ENCODE assay signal across 1 cellular context in genomic region chr13:111850976-111851375, GRCh38.
TF ChIP-seq lines count a peak whose summit lies in the region.

No MANE protein-coding gene starts in this region.

TF ChIP-seq in GM23338, 12 proteins besides CTCF, POLR2A, EP300 and RAD21 (continued from another document):
- no peak for TF ChIP-seq ZNF462 (CRISPR knock-in tag; IDR thresholded peaks at IDR 0.05)
- TF ChIP-seq REST (IDR thresholded peaks at IDR 0.05; ENCODE audit: unreplicated experiment) = no peak
- TF ChIP-seq ZNF114 (CRISPR knock-in tag; IDR thresholded peaks at IDR 0.05) = no peak
